ENCODE assay signal across 1 cellular context in genomic region chr2:171389780-171390179, GRCh38.
TF ChIP-seq lines count a peak whose summit lies in the region.

No MANE protein-coding gene starts in this region.

TF ChIP-seq in GM12878, 131 proteins besides CTCF, POLR2A, EP300 and RAD21:
- TF ChIP-seq KDM1A (IDR thresholded peaks at IDR 0.05; ENCODE audit: borderline replicate concordance) (no peak), SPI1 (IDR thresholded peaks at IDR 0.05; ENCODE audit: borderline replicate concordance, insufficient read depth, low read depth, low read length) (peak; percentile 68), ZNF622 (IDR thresholded peaks at IDR 0.05) (no peak), SP1 (IDR thresholded peaks at IDR 0.05; ENCODE audit: low read depth, low read length) (no peak)
- TF ChIP-seq, protein P1, sequence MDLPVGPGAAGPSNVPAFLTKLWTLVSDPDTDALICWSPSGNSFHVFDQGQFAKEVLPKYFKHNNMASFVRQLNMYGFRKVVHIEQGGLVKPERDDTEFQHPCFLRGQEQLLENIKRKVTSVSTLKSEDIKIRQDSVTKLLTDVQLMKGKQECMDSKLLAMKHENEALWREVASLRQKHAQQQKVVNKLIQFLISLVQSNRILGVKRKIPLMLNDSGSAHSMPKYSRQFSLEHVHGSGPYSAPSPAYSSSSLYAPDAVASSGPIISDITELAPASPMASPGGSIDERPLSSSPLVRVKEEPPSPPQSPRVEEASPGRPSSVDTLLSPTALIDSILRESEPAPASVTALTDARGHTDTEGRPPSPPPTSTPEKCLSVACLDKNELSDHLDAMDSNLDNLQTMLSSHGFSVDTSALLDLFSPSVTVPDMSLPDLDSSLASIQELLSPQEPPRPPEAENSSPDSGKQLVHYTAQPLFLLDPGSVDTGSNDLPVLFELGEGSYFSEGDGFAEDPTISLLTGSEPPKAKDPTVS (IDR thresholded peaks at IDR 0.05; ENCODE audit: low read depth, low read length): no peak
- TF ChIP-seq, protein P2, sequence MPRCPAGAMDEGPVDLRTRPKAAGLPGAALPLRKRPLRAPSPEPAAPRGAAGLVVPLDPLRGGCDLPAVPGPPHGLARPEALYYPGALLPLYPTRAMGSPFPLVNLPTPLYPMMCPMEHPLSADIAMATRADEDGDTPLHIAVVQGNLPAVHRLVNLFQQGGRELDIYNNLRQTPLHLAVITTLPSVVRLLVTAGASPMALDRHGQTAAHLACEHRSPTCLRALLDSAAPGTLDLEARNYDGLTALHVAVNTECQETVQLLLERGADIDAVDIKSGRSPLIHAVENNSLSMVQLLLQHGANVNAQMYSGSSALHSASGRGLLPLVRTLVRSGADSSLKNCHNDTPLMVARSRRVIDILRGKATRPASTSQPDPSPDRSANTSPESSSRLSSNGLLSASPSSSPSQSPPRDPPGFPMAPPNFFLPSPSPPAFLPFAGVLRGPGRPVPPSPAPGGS (IDR thresholded peaks at IDR 0.05; ENCODE audit: borderline replicate concordance, insufficient read depth, low read depth, low read length, poor library complexity, severe bottlenecking): no peak
